20 cellular contexts compared by ENCODE assay signal in the genomic region with DNA sequence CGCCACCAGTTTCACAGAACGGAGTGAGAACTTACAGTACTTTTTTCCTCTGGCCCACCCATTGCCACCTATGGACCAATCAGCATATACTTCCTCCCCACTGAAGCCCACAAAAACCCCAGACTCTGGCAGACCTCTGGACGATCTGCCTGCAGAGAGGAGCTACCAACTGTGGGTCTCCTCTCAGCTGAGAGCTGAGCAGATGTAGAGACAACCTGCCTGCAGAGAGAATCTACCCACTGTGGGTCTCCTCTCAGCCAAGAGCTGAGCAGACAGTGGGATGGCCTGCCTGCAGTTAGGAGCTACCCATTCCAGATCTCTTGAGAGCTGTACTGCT.
DNase-seq lines count a peak whose midpoint lies in the region; ATAC-seq, FAIRE-seq and TF ChIP-seq lines count a peak whose summit lies in the region.
"Had no signal": no experiment of that assay in that cellular context is flagged by ENCODE, and none has a peak within 500 bp of the region (broad histone marks: within the 10 kb centered on the region; RNA-seq: fewer than 3 reads in every experiment).

No MANE protein-coding gene starts in this region.

- TF ChIP-seq CTCF in WTC11 (IDR thresholded peaks at IDR 0.05) = no peak
- no peak for TF ChIP-seq CTCF in kidney (IDR thresholded peaks at IDR 0.05; ENCODE audit: borderline replicate concordance, extremely low read depth, insufficient read depth)

- ATAC-seq in stimulated activated naive CD8-positive, alpha-beta T cell treated with anti-CD3 and anti-CD28 coated beads, Interleukin-15, Interleukin-2, amounts not matched to agents 100 U/mL and 50 U/mL, for 24 hours = peak; percentile 19
- ATAC-seq in stimulated activated naive CD8-positive, alpha-beta T cell treated with anti-CD3 and anti-CD28 coated beads, Interleukin-15, amount 100 ng/mL, for 72 hours = no peak
- no peak; the same call in none of the 2 replicates for ATAC-seq in WTC11
- ATAC-seq in HG02973 (IDR thresholded peaks at IDR 0.05; ENCODE audit: unreplicated experiment) = no peak
- ATAC-seq: K562, Panc1 had no signal

- peak overlapping the region; percentile 51 to 76 for H3K27ac ChIP-seq in kidney (ENCODE audit: low read depth in 2 of 2, low read length in 2 of 2)

- no peaks in the 10 kb centered on the region for H3K4me1 Mint-ChIP-seq in stimulated activated naive CD8-positive, alpha-beta T cell treated with anti-CD3 and anti-CD28 coated beads, Interleukin-15, amount 100 ng/mL, for 72 hours
- H3K4me1 Mint-ChIP-seq in WTC11 = 0 out of 2 replicates have a peak, but pooled peaks cover 6% of the 10 kb centered on the region
- H3K4me1 Mint-ChIP-seq: GM23338 had no signal

- peaks cover 9% of the 10 kb centered on the region for H3K36me3 Mint-ChIP-seq in WTC11

- peaks cover 0 to 3% of the 10 kb centered on the region in 2 donors for H3K4me1 ChIP-seq in kidney (ENCODE audit: control insufficient read depth in 1 of 2, insufficient read depth in 1 of 2, low read depth in 1 of 2, low read length in 2 of 2)

- DNase-seq in stimulated activated naive CD8-positive, alpha-beta T cell treated with anti-CD3 and anti-CD28 coated beads, Interleukin-15, Interleukin-2, amounts not matched to agents 100 U/mL and 50 U/mL, for 24 hours = no peak
- no peak for DNase-seq in stimulated activated naive CD8-positive, alpha-beta T cell treated with anti-CD3 and anti-CD28 coated beads, Interleukin-15, amount 100 ng/mL, for 72 hours
- DNase-seq in WTC11 (ENCODE audit: low spot score) (no peak), kidney (no peak), HUDEP-2 (lab: John Stamatoyannopoulos, UW; ENCODE audit: unreplicated experiment in 76 of 76) (no peak), SW 1271 (lab: John Stamatoyannopoulos, UW) (no peak), SKM-1 treated with dmso at 0.1 percent for 144 hours (lab: John Stamatoyannopoulos, UW; ENCODE audit: unreplicated experiment) (no peak)
- DNase-seq: AML-193, MM.1S, NCI-H1105 treated with DMSO at 0.1 percent for 48 hours, NCI-H2171 treated with DMSO at 0.1 percent for 48 hours, NCI-H524 treated with DMSO at 0.1 percent for 48 hours, NCI-H82, SIG-M5 had no signal

- H3K9me3 Mint-ChIP-seq in stimulated activated naive CD8-positive, alpha-beta T cell treated with anti-CD3 and anti-CD28 coated beads, Interleukin-15, amount 100 ng/mL, for 72 hours = no peaks in the 10 kb centered on the region
- H3K9me3 Mint-ChIP-seq in WTC11 = no peaks in the 10 kb centered on the region
- H3K9me3 Mint-ChIP-seq: GM23338 had no signal

- peak overlapping the region; percentile 22 to 54 for H3K4me3 ChIP-seq in kidney (ENCODE audit: low read length in 2 of 2)
- H3K4me3 ChIP-seq: GM23338, K562 had no signal

- no peak for FAIRE-seq in kidney (lab: Jason Lieb, UNC)
- FAIRE-seq: G401.6, GM18507, K562 had no signal

- intact Hi-C loops in kidney (cut with DNase I) = no loop called here

- CTCF ChIA-PET in WTC11 (lab: Charles Lee) = interaction anchor here (0.5 kb wide), 1 partner anchor 481 kb away, joined by 3 read pairs; no protein-coding TSS in a partner anchor

- POLR2A ChIA-PET in WTC11 (lab: Charles Lee) = no interaction called here

- peaks cover 0 to 12% of the 10 kb centered on the region in 2 donors for H3K36me3 ChIP-seq in kidney (ENCODE audit: control insufficient read depth in 1 of 2, insufficient read depth in 2 of 2, low read length in 2 of 2)

- peak overlapping the region in 1 of 2 donors; percentile 37 for H3K9ac ChIP-seq in kidney (ENCODE audit: low read length in 2 of 2)

- no peak overlapping the region for H3K4me3 Mint-ChIP-seq in stimulated activated naive CD8-positive, alpha-beta T cell treated with anti-CD3 and anti-CD28 coated beads, Interleukin-15, amount 100 ng/mL, for 72 hours
- no peak overlapping the region for H3K4me3 Mint-ChIP-seq in WTC11
- H3K4me3 Mint-ChIP-seq: GM23338 had no signal

- H3K27me3 Mint-ChIP-seq in stimulated activated naive CD8-positive, alpha-beta T cell treated with anti-CD3 and anti-CD28 coated beads, Interleukin-15, amount 100 ng/mL, for 72 hours = no peaks in the 10 kb centered on the region
- H3K27me3 Mint-ChIP-seq in WTC11 (ENCODE audit: low read depth) = no peaks in the 10 kb centered on the region

- no peak overlapping the region for H3K27ac Mint-ChIP-seq in stimulated activated naive CD8-positive, alpha-beta T cell treated with anti-CD3 and anti-CD28 coated beads, Interleukin-15, amount 100 ng/mL, for 72 hours
- 0 out of 2 replicates have a peak overlapping the region, but pooled peaks have one; percentile 49 for H3K27ac Mint-ChIP-seq in WTC11
- H3K27ac Mint-ChIP-seq: GM23338 had no signal

- no peaks in the 10 kb centered on the region for H3K9me3 ChIP-seq in kidney (ENCODE audit: control insufficient read depth in 1 of 2, low read length in 2 of 2)

TF ChIP-seq in WTC11, 78 proteins besides CTCF, POLR2A, EP300 and RAD21:
- TF ChIP-seq ZNF396 (CRISPR knock-in tag; IDR thresholded peaks at IDR 0.05; ENCODE audit: borderline replicate concordance) (no peak), NR1H2 (CRISPR knock-in tag; IDR thresholded peaks at IDR 0.05) (no peak), ZBTB21 (CRISPR knock-in tag; IDR thresholded peaks at IDR 0.05; ENCODE audit: borderline replicate concordance) (no peak), ZNF423 (CRISPR knock-in tag; IDR thresholded peaks at IDR 0.05) (no peak), NFE2L1 (CRISPR knock-in tag; IDR thresholded peaks at IDR 0.05) (no peak), IRF2 (CRISPR knock-in tag; IDR thresholded peaks at IDR 0.05; ENCODE audit: borderline replicate concordance, low read depth) (no peak), MXD4 (CRISPR knock-in tag; IDR thresholded peaks at IDR 0.05; ENCODE audit: borderline replicate concordance) (no peak), FOXP1 (CRISPR knock-in tag; IDR thresholded peaks at IDR 0.05; ENCODE audit: borderline replicate concordance) (no peak)
- TF ChIP-seq, protein P1, sequence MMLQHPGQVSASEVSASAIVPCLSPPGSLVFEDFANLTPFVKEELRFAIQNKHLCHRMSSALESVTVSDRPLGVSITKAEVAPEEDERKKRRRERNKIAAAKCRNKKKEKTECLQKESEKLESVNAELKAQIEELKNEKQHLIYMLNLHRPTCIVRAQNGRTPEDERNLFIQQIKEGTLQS (CRISPR knock-in tag; conservative IDR thresholded peaks at IDR 0.05) = no peak
- TF ChIP-seq, protein P2, sequence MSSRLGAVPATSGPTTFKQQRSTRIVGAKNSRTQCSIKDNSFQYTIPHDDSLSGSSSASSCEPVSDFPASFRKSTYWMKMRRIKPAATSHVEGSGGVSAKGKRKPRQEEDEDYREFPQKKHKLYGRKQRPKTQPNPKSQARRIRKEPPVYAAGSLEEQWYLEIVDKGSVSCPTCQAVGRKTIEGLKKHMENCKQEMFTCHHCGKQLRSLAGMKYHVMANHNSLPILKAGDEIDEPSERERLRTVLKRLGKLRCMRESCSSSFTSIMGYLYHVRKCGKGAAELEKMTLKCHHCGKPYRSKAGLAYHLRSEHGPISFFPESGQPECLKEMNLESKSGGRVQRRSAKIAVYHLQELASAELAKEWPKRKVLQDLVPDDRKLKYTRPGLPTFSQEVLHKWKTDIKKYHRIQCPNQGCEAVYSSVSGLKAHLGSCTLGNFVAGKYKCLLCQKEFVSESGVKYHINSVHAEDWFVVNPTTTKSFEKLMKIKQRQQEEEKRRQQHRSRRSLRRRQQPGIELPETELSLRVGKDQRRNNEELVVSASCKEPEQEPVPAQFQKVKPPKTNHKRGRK (CRISPR knock-in tag; IDR thresholded peaks at IDR 0.05; ENCODE audit: borderline replicate concordance) = no peak
- TF ChIP-seq, protein P3, sequence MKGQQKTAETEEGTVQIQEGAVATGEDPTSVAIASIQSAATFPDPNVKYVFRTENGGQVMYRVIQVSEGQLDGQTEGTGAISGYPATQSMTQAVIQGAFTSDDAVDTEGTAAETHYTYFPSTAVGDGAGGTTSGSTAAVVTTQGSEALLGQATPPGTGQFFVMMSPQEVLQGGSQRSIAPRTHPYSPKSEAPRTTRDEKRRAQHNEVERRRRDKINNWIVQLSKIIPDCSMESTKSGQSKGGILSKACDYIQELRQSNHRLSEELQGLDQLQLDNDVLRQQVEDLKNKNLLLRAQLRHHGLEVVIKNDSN (CRISPR knock-in tag; IDR thresholded peaks at IDR 0.05) = no peak
- TF ChIP-seq, protein P4, sequence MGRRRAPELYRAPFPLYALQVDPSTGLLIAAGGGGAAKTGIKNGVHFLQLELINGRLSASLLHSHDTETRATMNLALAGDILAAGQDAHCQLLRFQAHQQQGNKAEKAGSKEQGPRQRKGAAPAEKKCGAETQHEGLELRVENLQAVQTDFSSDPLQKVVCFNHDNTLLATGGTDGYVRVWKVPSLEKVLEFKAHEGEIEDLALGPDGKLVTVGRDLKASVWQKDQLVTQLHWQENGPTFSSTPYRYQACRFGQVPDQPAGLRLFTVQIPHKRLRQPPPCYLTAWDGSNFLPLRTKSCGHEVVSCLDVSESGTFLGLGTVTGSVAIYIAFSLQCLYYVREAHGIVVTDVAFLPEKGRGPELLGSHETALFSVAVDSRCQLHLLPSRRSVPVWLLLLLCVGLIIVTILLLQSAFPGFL (CRISPR knock-in tag; IDR thresholded peaks at IDR 0.05; ENCODE audit: borderline replicate concordance) = no peak
- TF ChIP-seq, protein P5, sequence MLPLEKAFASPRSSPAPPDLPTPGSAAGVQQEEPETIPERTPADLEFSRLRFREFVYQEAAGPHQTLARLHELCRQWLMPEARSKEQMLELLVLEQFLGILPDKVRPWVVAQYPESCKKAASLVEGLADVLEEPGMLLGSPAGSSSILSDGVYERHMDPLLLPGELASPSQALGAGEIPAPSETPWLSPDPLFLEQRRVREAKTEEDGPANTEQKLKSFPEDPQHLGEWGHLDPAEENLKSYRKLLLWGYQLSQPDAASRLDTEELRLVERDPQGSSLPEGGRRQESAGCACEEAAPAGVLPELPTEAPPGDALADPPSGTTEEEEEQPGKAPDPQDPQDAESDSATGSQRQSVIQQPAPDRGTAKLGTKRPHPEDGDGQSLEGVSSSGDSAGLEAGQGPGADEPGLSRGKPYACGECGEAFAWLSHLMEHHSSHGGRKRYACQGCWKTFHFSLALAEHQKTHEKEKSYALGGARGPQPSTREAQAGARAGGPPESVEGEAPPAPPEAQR (CRISPR knock-in tag; IDR thresholded peaks at IDR 0.05) = no peak
